Comparison of ENCODE assay signal across 8 cellular contexts in the genomic region with DNA sequence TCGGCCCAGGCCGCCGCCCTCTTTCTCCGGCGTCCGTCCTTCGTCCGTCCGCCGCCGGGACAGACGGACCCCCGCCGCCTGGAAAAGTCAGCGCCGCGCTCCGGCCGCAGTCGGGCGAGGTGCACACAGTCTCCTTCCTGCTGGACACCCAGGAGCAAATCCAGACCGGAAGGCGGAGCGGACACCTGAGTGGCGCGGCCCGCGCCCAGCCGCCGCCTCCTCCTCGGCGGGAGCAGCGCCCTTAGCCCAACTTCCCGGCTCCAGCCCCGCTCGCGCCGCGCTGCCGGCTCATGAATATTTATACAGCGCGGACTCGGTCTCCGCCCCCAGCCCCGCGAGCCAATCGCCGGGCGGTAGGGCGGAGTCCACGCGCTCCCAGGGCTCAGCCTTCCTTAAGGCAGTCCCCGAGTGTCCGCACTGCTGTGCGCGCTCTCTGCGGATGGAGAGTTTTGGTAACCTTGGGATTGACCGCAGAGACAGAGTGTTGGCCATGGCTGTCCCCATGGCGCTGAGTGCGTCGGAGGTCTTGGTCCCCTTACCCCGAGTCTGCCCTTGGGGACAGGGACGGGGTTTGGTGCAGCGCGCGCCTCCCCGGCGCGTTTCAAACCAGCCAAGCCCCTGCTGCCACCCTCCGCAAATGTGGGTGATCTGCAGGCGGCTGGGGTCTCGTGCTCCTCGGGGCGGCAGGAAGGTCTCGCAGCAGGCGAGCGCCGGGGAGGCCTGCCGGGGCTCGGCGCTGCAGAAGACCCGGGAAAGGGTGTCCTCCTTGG. TPM values are rescaled to one million over a fixed set of nuclear protein-coding genes. Genes with fewer than 3 reads are reported as not detected.
DNase-seq lines count a peak whose midpoint lies in the region; ATAC-seq lines count a peak whose summit lies in the region.

A gene with protein sequence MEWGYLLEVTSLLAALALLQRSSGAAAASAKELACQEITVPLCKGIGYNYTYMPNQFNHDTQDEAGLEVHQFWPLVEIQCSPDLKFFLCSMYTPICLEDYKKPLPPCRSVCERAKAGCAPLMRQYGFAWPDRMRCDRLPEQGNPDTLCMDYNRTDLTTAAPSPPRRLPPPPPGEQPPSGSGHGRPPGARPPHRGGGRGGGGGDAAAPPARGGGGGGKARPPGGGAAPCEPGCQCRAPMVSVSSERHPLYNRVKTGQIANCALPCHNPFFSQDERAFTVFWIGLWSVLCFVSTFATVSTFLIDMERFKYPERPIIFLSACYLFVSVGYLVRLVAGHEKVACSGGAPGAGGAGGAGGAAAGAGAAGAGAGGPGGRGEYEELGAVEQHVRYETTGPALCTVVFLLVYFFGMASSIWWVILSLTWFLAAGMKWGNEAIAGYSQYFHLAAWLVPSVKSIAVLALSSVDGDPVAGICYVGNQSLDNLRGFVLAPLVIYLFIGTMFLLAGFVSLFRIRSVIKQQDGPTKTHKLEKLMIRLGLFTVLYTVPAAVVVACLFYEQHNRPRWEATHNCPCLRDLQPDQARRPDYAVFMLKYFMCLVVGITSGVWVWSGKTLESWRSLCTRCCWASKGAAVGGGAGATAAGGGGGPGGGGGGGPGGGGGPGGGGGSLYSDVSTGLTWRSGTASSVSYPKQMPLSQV (minus strand): TSS at position 274 of the 770 bp plus-strand sequence. CDS start 867 bp downstream, outside the sequence.

- H3K27me3 Mint-ChIP-seq in activated CD4-positive, alpha-beta T cell treated with anti-CD3 and anti-CD28 coated beads, Interleukin-2, amount 10 ng/mL, durations not matched to agents 24 days and 14 days = peaks cover 67% of the 10 kb centered on the region
- H3K27me3 Mint-ChIP-seq in dendritic cell treated with granulocyte-macrophage colony-stimulating factor and Interleukin-4, amounts not matched to agents 40 ng/mL and 50 ng/mL, for 4 days = peaks cover 74% of the 10 kb centered on the region

- H3K36me3 Mint-ChIP-seq in activated CD4-positive, alpha-beta T cell treated with anti-CD3 and anti-CD28 coated beads, Interleukin-2, amount 10 ng/mL, durations not matched to agents 24 days and 14 days (ENCODE audit: low read depth) = no peaks in the 10 kb centered on the region
- H3K36me3 Mint-ChIP-seq in dendritic cell treated with granulocyte-macrophage colony-stimulating factor and Interleukin-4, amounts not matched to agents 40 ng/mL and 50 ng/mL, for 4 days (ENCODE audit: low read depth) = peaks cover 14% of the 10 kb centered on the region

- H3K27ac Mint-ChIP-seq in activated CD4-positive, alpha-beta T cell treated with anti-CD3 and anti-CD28 coated beads, Interleukin-2, amount 10 ng/mL, durations not matched to agents 24 days and 14 days = no peak within 1 kb of the TSS
- H3K27ac Mint-ChIP-seq in dendritic cell treated with granulocyte-macrophage colony-stimulating factor and Interleukin-4, amounts not matched to agents 40 ng/mL and 50 ng/mL, for 4 days = peak within 1 kb of the TSS; percentile 68

- H3K27me3 ChIP-seq in ACC112 (ENCODE audit: insufficient read depth, low read length) = no peaks in the 10 kb centered on the region

- no peak within 1 kb of the TSS for H3K27ac ChIP-seq in ACC112 (ENCODE audit: low read depth, low read length)

- peak within 1 kb of the TSS; percentile 97 for H2AFZ ChIP-seq in ACC112 (ENCODE audit: low read length, unreplicated experiment)

- no peaks in the 10 kb centered on the region for H3K36me3 ChIP-seq in ACC112 (ENCODE audit: insufficient read depth, low read length)

- DNase-seq in NCI-H2196 (lab: John Stamatoyannopoulos, UW; ENCODE audit: unreplicated experiment) (peak; percentile 86), left lobe of liver (ENCODE audit: low spot score) (peak; percentile 97)
- peak; percentile 91 for DNase-seq in activated CD4-positive, alpha-beta T cell treated with anti-CD3 and anti-CD28 coated beads, Interleukin-2, amount 10 ng/mL, durations not matched to agents 24 days and 14 days
- DNase-seq in stimulated activated CD4-positive, alpha-beta T cell treated with anti-CD3 and anti-CD28 coated beads, Interleukin-1b, Interleukin-23, amount 100 ng/mL, for 4 hours (ENCODE audit: low read depth in 2 of 2) = peak; percentile 55 to 71

- ATAC-seq in GM18868 (IDR thresholded peaks at IDR 0.05; ENCODE audit: unreplicated experiment) (peak; percentile 86), HG03095 (IDR thresholded peaks at IDR 0.05; ENCODE audit: unreplicated experiment) (peak; percentile 89), left lobe of liver (peak; percentile 84)

- no peaks in the 10 kb centered on the region for H3K79me2 ChIP-seq in ACC112 (ENCODE audit: control insufficient read depth, insufficient read depth, low read length, unreplicated experiment)

- intact Hi-C loops in activated CD4-positive, alpha-beta T cell treated with anti-CD3 and anti-CD28 coated beads, Interleukin-2, amount 10 ng/mL, durations not matched to agents 24 days and 14 days (cut with micrococcal nuclease) = loop anchor here (5.0 kb wide), 2 partner anchors 520 to 1240 kb away; no protein-coding TSS in a partner anchor
- intact Hi-C loops in dendritic cell treated with granulocyte-macrophage colony-stimulating factor and Interleukin-4, amounts not matched to agents 40 ng/mL and 50 ng/mL, for 4 days (cut with micrococcal nuclease) = no loop called here

- H3K9me3 Mint-ChIP-seq in activated CD4-positive, alpha-beta T cell treated with anti-CD3 and anti-CD28 coated beads, Interleukin-2, amount 10 ng/mL, durations not matched to agents 24 days and 14 days = no peaks in the 10 kb centered on the region
- H3K9me3 Mint-ChIP-seq in dendritic cell treated with granulocyte-macrophage colony-stimulating factor and Interleukin-4, amounts not matched to agents 40 ng/mL and 50 ng/mL, for 4 days = no peaks in the 10 kb centered on the region

- peak within 1 kb of the TSS; percentile 93 for H3K4me3 ChIP-seq in ACC112 (ENCODE audit: low read depth, low read length)

- H3K4me1 ChIP-seq in ACC112 (ENCODE audit: control insufficient read depth, insufficient read depth, low read length, unreplicated experiment) = no peaks in the 10 kb centered on the region

- peaks cover 11% of the 10 kb centered on the region for H3K4me1 Mint-ChIP-seq in activated CD4-positive, alpha-beta T cell treated with anti-CD3 and anti-CD28 coated beads, Interleukin-2, amount 10 ng/mL, durations not matched to agents 24 days and 14 days
- H3K4me1 Mint-ChIP-seq in dendritic cell treated with granulocyte-macrophage colony-stimulating factor and Interleukin-4, amounts not matched to agents 40 ng/mL and 50 ng/mL, for 4 days (ENCODE audit: low read depth) = peaks cover 43% of the 10 kb centered on the region

- H3K4me3 Mint-ChIP-seq in activated CD4-positive, alpha-beta T cell treated with anti-CD3 and anti-CD28 coated beads, Interleukin-2, amount 10 ng/mL, durations not matched to agents 24 days and 14 days = peak within 1 kb of the TSS; percentile 82
- H3K4me3 Mint-ChIP-seq in dendritic cell treated with granulocyte-macrophage colony-stimulating factor and Interleukin-4, amounts not matched to agents 40 ng/mL and 50 ng/mL, for 4 days = peak within 1 kb of the TSS; percentile 81

RNA-seq across cellular contexts. Expression of the gene that starts here (rescaled TPM):
- 0.38 and 0.56 TPM in 2 replicates for total RNA-seq in activated CD4-positive, alpha-beta T cell treated with anti-CD3 and anti-CD28 coated beads, Interleukin-2, amount 10 ng/mL, durations not matched to agents 24 days and 14 days
- total RNA-seq in left lobe of liver = 5.7 TPM

Comparison
In these comparisons a context has a peak if more than half of its experiments do, and no peak if none do; other contexts are left out.
1. Peak in DNase-seq in activated CD4-positive, alpha-beta T cell treated with anti-CD3 and anti-CD28 coated beads, Interleukin-2, amount 10 ng/mL, durations not matched to agents 24 days and 14 days; RNA of the gene not detected or under 1 TPM.